1 cellular context compared by ENCODE assay signal in the genomic region with DNA sequence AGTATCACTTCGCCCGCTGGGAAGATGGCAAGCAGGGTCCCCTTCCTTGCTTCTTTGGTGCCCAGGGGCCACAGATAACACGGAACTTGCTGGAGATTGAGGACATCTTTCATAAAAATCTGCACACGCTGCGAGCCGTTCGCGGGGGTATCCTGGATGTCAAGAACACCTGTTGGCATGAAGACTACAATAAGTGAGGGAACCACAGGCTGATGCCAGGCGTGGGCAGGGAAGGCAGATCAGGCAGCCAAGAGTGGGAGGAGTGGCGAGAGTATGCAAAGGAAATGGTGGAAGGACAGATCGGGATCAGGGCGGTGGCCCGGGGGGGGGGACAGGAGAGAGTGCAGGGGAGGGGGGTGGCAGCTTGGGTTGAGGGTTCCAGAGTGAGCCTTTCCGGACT.
TF ChIP-seq lines count a peak whose summit lies in the region.

No MANE protein-coding gene starts in this region.

TF ChIP-seq in K562, 482 proteins besides CTCF, POLR2A, EP300 and RAD21:
- TF ChIP-seq, protein P1, sequence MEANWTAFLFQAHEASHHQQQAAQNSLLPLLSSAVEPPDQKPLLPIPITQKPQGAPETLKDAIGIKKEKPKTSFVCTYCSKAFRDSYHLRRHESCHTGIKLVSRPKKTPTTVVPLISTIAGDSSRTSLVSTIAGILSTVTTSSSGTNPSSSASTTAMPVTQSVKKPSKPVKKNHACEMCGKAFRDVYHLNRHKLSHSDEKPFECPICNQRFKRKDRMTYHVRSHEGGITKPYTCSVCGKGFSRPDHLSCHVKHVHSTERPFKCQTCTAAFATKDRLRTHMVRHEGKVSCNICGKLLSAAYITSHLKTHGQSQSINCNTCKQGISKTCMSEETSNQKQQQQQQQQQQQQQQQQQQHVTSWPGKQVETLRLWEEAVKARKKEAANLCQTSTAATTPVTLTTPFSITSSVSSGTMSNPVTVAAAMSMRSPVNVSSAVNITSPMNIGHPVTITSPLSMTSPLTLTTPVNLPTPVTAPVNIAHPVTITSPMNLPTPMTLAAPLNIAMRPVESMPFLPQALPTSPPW (CRISPR knock-in tag; IDR thresholded peaks at IDR 0.05) = 0 out of 2 replicates have a peak, but pooled peaks have one; percentile 10
- no peak for TF ChIP-seq NR2F6 (CRISPR knock-in tag; IDR thresholded peaks at IDR 0.05)
